1 cellular context compared by ENCODE assay signal in the genomic region with DNA sequence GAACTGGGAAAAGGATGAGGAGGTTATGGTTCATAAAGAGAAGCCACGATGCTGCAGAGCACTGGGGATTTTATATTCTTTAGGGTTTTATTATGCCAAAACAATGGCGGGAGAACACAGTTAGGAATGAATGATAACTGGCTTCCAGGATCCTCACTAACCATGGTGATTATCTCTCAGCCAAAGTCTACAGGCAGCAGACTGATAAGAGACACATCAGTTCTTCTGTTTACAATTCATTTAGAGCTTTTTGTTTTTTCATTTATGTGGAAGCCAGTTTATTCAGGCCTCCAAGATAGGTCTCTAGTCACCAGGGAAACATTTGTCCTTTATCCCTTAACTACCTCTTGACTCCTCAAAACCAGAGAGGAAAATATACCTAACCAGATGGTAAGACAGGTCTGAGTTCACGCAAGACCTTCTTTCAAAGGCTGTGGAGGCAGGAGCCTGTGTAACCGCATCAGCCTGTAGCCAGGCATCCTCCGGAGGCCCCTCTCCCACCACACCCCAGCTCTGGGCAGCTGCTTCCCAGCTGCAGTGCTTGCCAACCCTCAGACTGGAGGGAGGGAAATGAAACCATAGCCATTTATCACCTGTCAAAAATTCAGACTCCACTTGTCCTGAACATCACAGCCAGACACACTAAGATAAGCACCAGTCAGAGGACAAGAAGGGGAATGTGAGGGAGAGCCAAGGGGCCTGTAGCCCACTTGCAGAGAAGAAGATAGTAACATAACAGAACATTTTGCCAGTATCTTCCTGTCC.
TF ChIP-seq lines count a peak whose summit lies in the region.

No MANE protein-coding gene starts in this region.

TF ChIP-seq in K562, 482 proteins besides CTCF, POLR2A, EP300 and RAD21 (continued from another document and continues in another):
- TF ChIP-seq, protein P1, sequence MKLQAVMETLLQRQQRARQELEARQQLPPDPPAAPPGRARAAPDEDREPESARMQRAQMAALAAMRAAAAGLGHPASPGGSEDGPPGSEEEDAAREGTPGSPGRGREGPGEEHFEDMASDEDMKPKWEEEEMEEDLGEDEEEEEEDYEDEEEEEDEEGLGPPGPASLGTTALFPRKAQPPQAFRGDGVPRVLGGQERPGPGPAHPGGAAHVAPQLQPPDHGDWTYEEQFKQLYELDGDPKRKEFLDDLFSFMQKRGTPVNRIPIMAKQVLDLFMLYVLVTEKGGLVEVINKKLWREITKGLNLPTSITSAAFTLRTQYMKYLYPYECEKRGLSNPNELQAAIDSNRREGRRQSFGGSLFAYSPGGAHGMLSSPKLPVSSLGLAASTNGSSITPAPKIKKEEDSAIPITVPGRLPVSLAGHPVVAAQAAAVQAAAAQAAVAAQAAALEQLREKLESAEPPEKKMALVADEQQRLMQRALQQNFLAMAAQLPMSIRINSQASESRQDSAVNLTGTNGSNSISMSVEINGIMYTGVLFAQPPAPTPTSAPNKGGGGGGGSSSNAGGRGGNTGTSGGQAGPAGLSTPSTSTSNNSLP (IDR thresholded peaks at IDR 0.05; ENCODE audit: borderline replicate concordance, low read depth, low read length): 0 out of 2 replicates have a peak, but pooled peaks have one; percentile 46
- no peak for TF ChIP-seq HNRNPL (IDR thresholded peaks at IDR 0.05; ENCODE audit: low read depth, low read length)
- TF ChIP-seq TAL1 (IDR thresholded peaks at IDR 0.05): peak; percentile 72
- TF ChIP-seq PTRF (tag; IDR thresholded peaks at IDR 0.05): no peak
- TF ChIP-seq, protein P2, sequence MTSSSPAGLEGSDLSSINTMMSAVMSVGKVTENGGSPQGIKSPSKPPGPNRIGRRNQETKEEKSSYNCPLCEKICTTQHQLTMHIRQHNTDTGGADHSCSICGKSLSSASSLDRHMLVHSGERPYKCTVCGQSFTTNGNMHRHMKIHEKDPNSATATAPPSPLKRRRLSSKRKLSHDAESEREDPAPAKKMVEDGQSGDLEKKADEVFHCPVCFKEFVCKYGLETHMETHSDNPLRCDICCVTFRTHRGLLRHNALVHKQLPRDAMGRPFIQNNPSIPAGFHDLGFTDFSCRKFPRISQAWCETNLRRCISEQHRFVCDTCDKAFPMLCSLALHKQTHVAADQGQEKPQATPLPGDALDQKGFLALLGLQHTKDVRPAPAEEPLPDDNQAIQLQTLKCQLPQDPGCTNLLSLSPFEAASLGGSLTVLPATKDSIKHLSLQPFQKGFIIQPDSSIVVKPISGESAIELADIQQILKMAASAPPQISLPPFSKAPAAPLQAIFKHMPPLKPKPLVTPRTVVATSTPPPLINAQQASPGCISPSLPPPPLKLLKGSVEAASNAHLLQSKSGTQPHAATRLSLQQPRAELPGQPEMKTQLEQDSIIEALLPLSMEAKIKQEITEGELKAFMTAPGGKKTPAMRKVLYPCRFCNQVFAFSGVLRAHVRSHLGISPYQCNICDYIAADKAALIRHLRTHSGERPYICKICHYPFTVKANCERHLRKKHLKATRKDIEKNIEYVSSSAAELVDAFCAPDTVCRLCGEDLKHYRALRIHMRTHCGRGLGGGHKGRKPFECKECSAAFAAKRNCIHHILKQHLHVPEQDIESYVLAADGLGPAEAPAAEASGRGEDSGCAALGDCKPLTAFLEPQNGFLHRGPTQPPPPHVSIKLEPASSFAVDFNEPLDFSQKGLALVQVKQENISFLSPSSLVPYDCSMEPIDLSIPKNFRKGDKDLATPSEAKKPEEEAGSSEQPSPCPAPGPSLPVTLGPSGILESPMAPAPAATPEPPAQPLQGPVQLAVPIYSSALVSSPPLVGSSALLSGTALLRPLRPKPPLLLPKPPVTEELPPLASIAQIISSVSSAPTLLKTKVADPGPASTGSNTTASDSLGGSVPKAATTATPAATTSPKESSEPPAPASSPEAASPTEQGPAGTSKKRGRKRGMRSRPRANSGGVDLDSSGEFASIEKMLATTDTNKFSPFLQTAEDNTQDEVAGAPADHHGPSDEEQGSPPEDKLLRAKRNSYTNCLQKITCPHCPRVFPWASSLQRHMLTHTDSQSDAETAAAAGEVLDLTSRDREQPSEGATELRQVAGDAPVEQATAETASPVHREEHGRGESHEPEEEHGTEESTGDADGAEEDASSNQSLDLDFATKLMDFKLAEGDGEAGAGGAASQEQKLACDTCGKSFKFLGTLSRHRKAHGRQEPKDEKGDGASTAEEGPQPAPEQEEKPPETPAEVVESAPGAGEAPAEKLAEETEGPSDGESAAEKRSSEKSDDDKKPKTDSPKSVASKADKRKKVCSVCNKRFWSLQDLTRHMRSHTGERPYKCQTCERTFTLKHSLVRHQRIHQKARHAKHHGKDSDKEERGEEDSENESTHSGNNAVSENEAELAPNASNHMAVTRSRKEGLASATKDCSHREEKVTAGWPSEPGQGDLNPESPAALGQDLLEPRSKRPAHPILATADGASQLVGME (CRISPR knock-in tag; IDR thresholded peaks at IDR 0.05): no peak
- peak; percentile 69 for TF ChIP-seq TCF3 (CRISPR knock-in tag; IDR thresholded peaks at IDR 0.05)
- no peak for TF ChIP-seq SUPT5H (IDR thresholded peaks at IDR 0.05)
- no peak for TF ChIP-seq GTF2A2 (tag; IDR thresholded peaks at IDR 0.05)
- no peak for TF ChIP-seq SMAD1 (IDR thresholded peaks at IDR 0.05; ENCODE audit: low read depth, low read length, partially characterized antibody)
- TF ChIP-seq, protein P3, sequence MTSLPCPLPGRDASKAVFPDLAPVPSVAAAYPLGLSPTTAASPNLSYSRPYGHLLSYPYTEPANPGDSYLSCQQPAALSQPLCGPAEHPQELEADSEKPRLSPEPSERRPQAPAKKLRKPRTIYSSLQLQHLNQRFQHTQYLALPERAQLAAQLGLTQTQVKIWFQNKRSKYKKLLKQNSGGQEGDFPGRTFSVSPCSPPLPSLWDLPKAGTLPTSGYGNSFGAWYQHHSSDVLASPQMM (CRISPR knock-in tag; IDR thresholded peaks at IDR 0.05): no peak
- no peak for TF ChIP-seq HNRNPLL (IDR thresholded peaks at IDR 0.05; ENCODE audit: low read depth, low read length, poor library complexity, severe bottlenecking)
- peak; percentile 86 for TF ChIP-seq RFX1 (IDR thresholded peaks at IDR 0.05)
- no peak for TF ChIP-seq LARP7 (IDR thresholded peaks at IDR 0.05)
- TF ChIP-seq SIN3A (IDR thresholded peaks at IDR 0.05; ENCODE audit: borderline replicate concordance in 2 of 2, control insufficient read depth in 1 of 2, low read depth in 2 of 2, low read length in 2 of 2): no peak
- TF ChIP-seq PHTF2 (CRISPR knock-in tag; IDR thresholded peaks at IDR 0.05): no peak
- TF ChIP-seq PPARD (CRISPR knock-in tag; IDR thresholded peaks at IDR 0.05): no peak
- no peak for TF ChIP-seq ATF2 (CRISPR knock-in tag; IDR thresholded peaks at IDR 0.05)
- no peak for TF ChIP-seq ZNF76 (CRISPR knock-in tag; IDR thresholded peaks at IDR 0.05; ENCODE audit: borderline replicate concordance)
- TF ChIP-seq KAT7 (CRISPR knock-in tag; IDR thresholded peaks at IDR 0.05; ENCODE audit: borderline replicate concordance): no peak
- no peak for TF ChIP-seq ZC3H11A (IDR thresholded peaks at IDR 0.05; ENCODE audit: low read depth, low read length)
- no peak for TF ChIP-seq KLF10 (CRISPR knock-in tag; IDR thresholded peaks at IDR 0.05)
- TF ChIP-seq PURB (CRISPR knock-in tag; IDR thresholded peaks at IDR 0.05; ENCODE audit: low read depth): no peak
- TF ChIP-seq, protein P4, sequence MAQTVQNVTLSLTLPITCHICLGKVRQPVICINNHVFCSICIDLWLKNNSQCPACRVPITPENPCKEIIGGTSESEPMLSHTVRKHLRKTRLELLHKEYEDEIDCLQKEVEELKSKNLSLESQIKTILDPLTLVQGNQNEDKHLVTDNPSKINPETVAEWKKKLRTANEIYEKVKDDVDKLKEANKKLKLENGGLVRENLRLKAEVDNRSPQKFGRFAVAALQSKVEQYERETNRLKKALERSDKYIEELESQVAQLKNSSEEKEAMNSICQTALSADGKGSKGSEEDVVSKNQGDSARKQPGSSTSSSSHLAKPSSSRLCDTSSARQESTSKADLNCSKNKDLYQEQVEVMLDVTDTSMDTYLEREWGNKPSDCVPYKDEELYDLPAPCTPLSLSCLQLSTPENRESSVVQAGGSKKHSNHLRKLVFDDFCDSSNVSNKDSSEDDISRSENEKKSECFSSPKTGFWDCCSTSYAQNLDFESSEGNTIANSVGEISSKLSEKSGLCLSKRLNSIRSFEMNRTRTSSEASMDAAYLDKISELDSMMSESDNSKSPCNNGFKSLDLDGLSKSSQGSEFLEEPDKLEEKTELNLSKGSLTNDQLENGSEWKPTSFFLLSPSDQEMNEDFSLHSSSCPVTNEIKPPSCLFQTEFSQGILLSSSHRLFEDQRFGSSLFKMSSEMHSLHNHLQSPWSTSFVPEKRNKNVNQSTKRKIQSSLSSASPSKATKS (CRISPR knock-in tag; IDR thresholded peaks at IDR 0.05): no peak
- no peak for TF ChIP-seq RBM17 (IDR thresholded peaks at IDR 0.05; ENCODE audit: borderline replicate concordance, low read depth, low read length)
- TF ChIP-seq ZBTB8A (IDR thresholded peaks at IDR 0.05; ENCODE audit: partially characterized antibody): no peak
- TF ChIP-seq ZNF436 (CRISPR knock-in tag; IDR thresholded peaks at IDR 0.05): no peak
- TF ChIP-seq THRA (IDR thresholded peaks at IDR 0.05): no peak
- TF ChIP-seq CC2D1A (IDR thresholded peaks at IDR 0.05): no peak
- no peak for TF ChIP-seq FOXK1 (CRISPR knock-in tag; IDR thresholded peaks at IDR 0.05; ENCODE audit: borderline replicate concordance)
- no peak for TF ChIP-seq CBX8 (IDR thresholded peaks at IDR 0.05; ENCODE audit: borderline replicate concordance, extremely low read depth, low read depth, low read length, poor library complexity, severe bottlenecking)
- no peak for TF ChIP-seq SP2 (IDR thresholded peaks at IDR 0.05; ENCODE audit: extremely low read depth, low read depth, low read length, poor library complexity, severe bottlenecking)
- TF ChIP-seq ZSCAN32 (CRISPR knock-in tag; IDR thresholded peaks at IDR 0.05): no peak
- no peak for TF ChIP-seq ZNF217 (CRISPR knock-in tag; IDR thresholded peaks at IDR 0.05)
- TF ChIP-seq TCFL5 (CRISPR knock-in tag; conservative IDR thresholded peaks at IDR 0.05): no peak
- no peak for TF ChIP-seq ZZZ3 (IDR thresholded peaks at IDR 0.05)
- TF ChIP-seq, protein P5, sequence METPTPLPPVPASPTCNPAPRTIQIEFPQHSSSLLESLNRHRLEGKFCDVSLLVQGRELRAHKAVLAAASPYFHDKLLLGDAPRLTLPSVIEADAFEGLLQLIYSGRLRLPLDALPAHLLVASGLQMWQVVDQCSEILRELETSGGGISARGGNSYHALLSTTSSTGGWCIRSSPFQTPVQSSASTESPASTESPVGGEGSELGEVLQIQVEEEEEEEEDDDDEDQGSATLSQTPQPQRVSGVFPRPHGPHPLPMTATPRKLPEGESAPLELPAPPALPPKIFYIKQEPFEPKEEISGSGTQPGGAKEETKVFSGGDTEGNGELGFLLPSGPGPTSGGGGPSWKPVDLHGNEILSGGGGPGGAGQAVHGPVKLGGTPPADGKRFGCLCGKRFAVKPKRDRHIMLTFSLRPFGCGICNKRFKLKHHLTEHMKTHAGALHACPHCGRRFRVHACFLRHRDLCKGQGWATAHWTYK (CRISPR knock-in tag; IDR thresholded peaks at IDR 0.05): no peak
- TF ChIP-seq CBX1 (IDR thresholded peaks at IDR 0.05; ENCODE audit: low read depth): no peak
- TF ChIP-seq ZNF766 (CRISPR knock-in tag; conservative IDR thresholded peaks at IDR 0.05): no peak; the same call in 1 of the 2 replicates
- 0 out of 2 replicates have a peak, but pooled peaks have one; percentile 28 for TF ChIP-seq ZNF583 (CRISPR knock-in tag; IDR thresholded peaks at IDR 0.05)
- TF ChIP-seq, protein P6, sequence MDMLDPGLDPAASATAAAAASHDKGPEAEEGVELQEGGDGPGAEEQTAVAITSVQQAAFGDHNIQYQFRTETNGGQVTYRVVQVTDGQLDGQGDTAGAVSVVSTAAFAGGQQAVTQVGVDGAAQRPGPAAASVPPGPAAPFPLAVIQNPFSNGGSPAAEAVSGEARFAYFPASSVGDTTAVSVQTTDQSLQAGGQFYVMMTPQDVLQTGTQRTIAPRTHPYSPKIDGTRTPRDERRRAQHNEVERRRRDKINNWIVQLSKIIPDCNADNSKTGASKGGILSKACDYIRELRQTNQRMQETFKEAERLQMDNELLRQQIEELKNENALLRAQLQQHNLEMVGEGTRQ (CRISPR knock-in tag; IDR thresholded peaks at IDR 0.05): no peak
- no peak for TF ChIP-seq ZNF253 (CRISPR knock-in tag; conservative IDR thresholded peaks at IDR 0.05)
- TF ChIP-seq, protein P7, sequence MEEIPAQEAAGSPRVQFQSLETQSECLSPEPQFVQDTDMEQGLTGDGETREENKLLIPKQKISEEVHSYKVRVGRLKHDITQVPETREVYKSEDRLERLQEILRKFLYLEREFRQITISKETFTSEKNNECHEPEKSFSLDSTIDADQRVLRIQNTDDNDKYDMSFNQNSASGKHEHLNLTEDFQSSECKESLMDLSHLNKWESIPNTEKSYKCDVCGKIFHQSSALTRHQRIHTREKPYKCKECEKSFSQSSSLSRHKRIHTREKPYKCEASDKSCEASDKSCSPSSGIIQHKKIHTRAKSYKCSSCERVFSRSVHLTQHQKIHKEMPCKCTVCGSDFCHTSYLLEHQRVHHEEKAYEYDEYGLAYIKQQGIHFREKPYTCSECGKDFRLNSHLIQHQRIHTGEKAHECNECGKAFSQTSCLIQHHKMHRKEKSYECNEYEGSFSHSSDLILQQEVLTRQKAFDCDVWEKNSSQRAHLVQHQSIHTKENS (CRISPR knock-in tag; IDR thresholded peaks at IDR 0.05): no peak
- TF ChIP-seq FOXA3 (CRISPR knock-in tag; conservative IDR thresholded peaks at IDR 0.05 in 1 of 2, IDR thresholded peaks at IDR 0.05 in 1 of 2): peak in 1 of 2 experiments; percentile 83; a peak in 2 of 4 replicates
- no peak for TF ChIP-seq TAF1 (IDR thresholded peaks at IDR 0.05; ENCODE audit: control insufficient read depth, extremely low read depth, insufficient read depth, low read length, severe bottlenecking)
